17 cellular contexts compared by ENCODE assay signal in the genomic region with DNA sequence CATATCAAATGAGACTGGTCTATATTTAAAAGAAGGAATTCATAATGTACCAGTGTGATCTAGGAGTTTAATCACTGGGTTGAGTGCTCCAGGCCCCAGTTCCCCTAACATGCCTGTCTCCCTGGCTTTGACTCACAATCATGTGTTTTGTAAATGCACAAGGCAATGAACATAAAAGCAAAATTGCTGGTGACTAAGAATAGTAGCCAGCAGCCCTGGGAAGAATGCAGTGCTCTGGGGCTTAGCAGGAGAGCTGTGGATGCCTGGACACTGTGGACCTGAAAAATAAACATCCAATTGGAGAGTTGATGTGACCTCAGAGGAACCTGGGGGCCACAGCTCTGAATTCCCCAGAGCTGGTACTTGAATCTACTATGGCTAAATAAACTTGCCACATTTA. TPM values are rescaled to one million over a fixed set of nuclear protein-coding genes. Genes with fewer than 3 reads are reported as not detected.
DNase-seq lines count a peak whose midpoint lies in the region; ATAC-seq and TF ChIP-seq lines count a peak whose summit lies in the region.
"Had no signal": no experiment of that assay in that cellular context is flagged by ENCODE, and none has a peak within 500 bp of the region (broad histone marks: within the 10 kb centered on the region; RNA-seq: fewer than 3 reads in every experiment).

No MANE protein-coding gene starts in this region.

- H3K36me3 Mint-ChIP-seq in HFFc6 (ENCODE audit: low read depth), result no peaks in the 10 kb centered on the region
- H3K36me3 Mint-ChIP-seq: memory B cell; stimulated activated effector memory CD8-positive, alpha-beta T cell treated with anti-CD3 and anti-CD28 coated beads, Interleukin-12 subunit alpha, Interleukin-12 subunit beta, amount 100 ng/mL, for 72 hours had no signal

- no peak overlapping the region for H3K4me3 ChIP-seq in astrocyte of the spinal cord (ENCODE audit: low read depth, low read length)
- H3K4me3 ChIP-seq in left ventricle myocardium inferior, result no peak overlapping the region
- no peak overlapping the region for H3K4me3 ChIP-seq in BE2C (ENCODE audit: low read depth, low read length)
- H3K4me3 ChIP-seq: pancreas had no signal

- H3K9me3 ChIP-seq in left ventricle myocardium inferior (replicated peaks) (no peaks in the 10 kb centered on the region), BE2C (no peaks in the 10 kb centered on the region)
- H3K9me3 ChIP-seq: pancreas had no signal

- H3K27me3 Mint-ChIP-seq in HFFc6 (ENCODE audit: insufficient read depth), result peaks cover 8% of the 10 kb centered on the region; the same call in 1 of the 2 replicates
- H3K27me3 Mint-ChIP-seq: activated CD4-positive, alpha-beta T cell treated with anti-CD3 and anti-CD28 coated beads, Interleukin-2, amount 10 ng/mL, durations not matched to agents 7 days and 5 days; effector memory CD8-positive, alpha-beta T cell had no signal

- H3K4me1 ChIP-seq in left ventricle myocardium inferior (peaks cover 13% of the 10 kb centered on the region), BE2C (no peaks in the 10 kb centered on the region)
- H3K4me1 ChIP-seq: pancreas had no signal

- DNase-seq in AG08395 (ENCODE audit: low spot score), result peak; percentile 24
- peak; percentile 60 for DNase-seq in HFFc6
- peak; percentile 59 for DNase-seq in astrocyte of the spinal cord (ENCODE audit: low read depth, low spot score)
- DNase-seq in left ventricle myocardium inferior, result no peak
- no peak for DNase-seq in stimulated activated naive CD4-positive, alpha-beta T cell (lab: John Stamatoyannopoulos, UW)
- no peak for DNase-seq in BE2C
- DNase-seq: activated CD4-positive, alpha-beta T cell treated with anti-CD3 and anti-CD28 coated beads, Interleukin-2, amount 10 ng/mL, durations not matched to agents 7 days and 5 days; activated T-cell treated with anti-CD3 and anti-CD28 coated beads, Interleukin-2, amount 50 U/mL, for 48 hours; effector memory CD8-positive, alpha-beta T cell; NCI-H345; pancreas; PC-3 had no signal

- no peak overlapping the region for H3K4me3 Mint-ChIP-seq in HFFc6
- H3K4me3 Mint-ChIP-seq: activated CD4-positive, alpha-beta T cell treated with anti-CD3 and anti-CD28 coated beads, Interleukin-2, amount 10 ng/mL, durations not matched to agents 7 days and 5 days; effector memory CD8-positive, alpha-beta T cell; memory B cell; stimulated activated effector memory CD8-positive, alpha-beta T cell treated with anti-CD3 and anti-CD28 coated beads, Interleukin-12 subunit alpha, Interleukin-12 subunit beta, amount 100 ng/mL, for 72 hours; T-helper 1 cell treated with Interleukin-12 subunit alpha and Interleukin-12 subunit beta and Interleukin-4 antibody, amounts not matched to agents 30 μg/mL and 1 μg/mL, for 36 hours had no signal

- H3K36me3 ChIP-seq in left ventricle myocardium inferior, result no peaks in the 10 kb centered on the region
- H3K36me3 ChIP-seq in BE2C, result no peaks in the 10 kb centered on the region
- H3K36me3 ChIP-seq: pancreas had no signal

- in situ Hi-C loops in astrocyte of the spinal cord (cut with HindIII; ENCODE audit: low sequenced_read_pairs), result no loop called here

- H3K27me3 ChIP-seq in left ventricle myocardium inferior (ENCODE audit: low read depth) (no peaks in the 10 kb centered on the region), BE2C (no peaks in the 10 kb centered on the region)
- H3K27me3 ChIP-seq: pancreas had no signal

- ATAC-seq in GM21528 (IDR thresholded peaks at IDR 0.05; ENCODE audit: low FRiP score, unreplicated experiment) (no peak), GM21825 (IDR thresholded peaks at IDR 0.05; ENCODE audit: unreplicated experiment) (no peak)
- ATAC-seq: effector memory CD8-positive, alpha-beta T cell; pancreas; PC-3; stimulated activated effector memory CD8-positive, alpha-beta T cell treated with anti-CD3 and anti-CD28 coated beads, Interleukin-12 subunit alpha, Interleukin-12 subunit beta, amount 100 ng/mL, for 72 hours had no signal

- no peaks in the 10 kb centered on the region for H3K4me1 Mint-ChIP-seq in HFFc6 (ENCODE audit: low read depth)
- H3K4me1 Mint-ChIP-seq: activated CD4-positive, alpha-beta T cell treated with anti-CD3 and anti-CD28 coated beads, Interleukin-2, amount 10 ng/mL, durations not matched to agents 7 days and 5 days; memory B cell; stimulated activated effector memory CD8-positive, alpha-beta T cell treated with anti-CD3 and anti-CD28 coated beads, Interleukin-12 subunit alpha, Interleukin-12 subunit beta, amount 100 ng/mL, for 72 hours had no signal

- TF ChIP-seq CTCF in HFFc6 (IDR thresholded peaks at IDR 0.05) (no peak), astrocyte of the spinal cord (IDR thresholded peaks at IDR 0.05; ENCODE audit: low read depth, low read length) (no peak), left ventricle myocardium inferior (IDR thresholded peaks at IDR 0.05; ENCODE audit: borderline replicate concordance) (no peak), BE2C (IDR thresholded peaks at IDR 0.05; ENCODE audit: low read depth, low read length) (no peak)

- peak overlapping the region; percentile 55 for H3K27ac ChIP-seq in left ventricle myocardium inferior (replicated peaks)
- H3K27ac ChIP-seq: pancreas had no signal

- H3K27ac Mint-ChIP-seq in HFFc6, result no peak overlapping the region
- H3K27ac Mint-ChIP-seq: activated CD4-positive, alpha-beta T cell treated with anti-CD3 and anti-CD28 coated beads, Interleukin-2, amount 10 ng/mL, durations not matched to agents 7 days and 5 days; effector memory CD8-positive, alpha-beta T cell; memory B cell; stimulated activated effector memory CD8-positive, alpha-beta T cell treated with anti-CD3 and anti-CD28 coated beads, Interleukin-12 subunit alpha, Interleukin-12 subunit beta, amount 100 ng/mL, for 72 hours; T-helper 1 cell treated with Interleukin-12 subunit alpha and Interleukin-12 subunit beta and Interleukin-4 antibody, amounts not matched to agents 30 μg/mL and 1 μg/mL, for 36 hours had no signal

- intact Hi-C loops in left ventricle myocardium inferior (cut with micrococcal nuclease), result no loop called here

- H3K9me3 Mint-ChIP-seq in HFFc6, result no peaks in the 10 kb centered on the region
- H3K9me3 Mint-ChIP-seq: activated CD4-positive, alpha-beta T cell treated with anti-CD3 and anti-CD28 coated beads, Interleukin-2, amount 10 ng/mL, durations not matched to agents 7 days and 5 days; effector memory CD8-positive, alpha-beta T cell; memory B cell; stimulated activated effector memory CD8-positive, alpha-beta T cell treated with anti-CD3 and anti-CD28 coated beads, Interleukin-12 subunit alpha, Interleukin-12 subunit beta, amount 100 ng/mL, for 72 hours; T-helper 1 cell treated with Interleukin-12 subunit alpha and Interleukin-12 subunit beta and Interleukin-4 antibody, amounts not matched to agents 30 μg/mL and 1 μg/mL, for 36 hours had no signal

RNA-seq across cellular contexts. Expression of a gene that starts 50.3 kb away (rescaled TPM):
- not detected for total RNA-seq in HFFc6 (2021; fragmentation: NEBNext Ultra II Directional; extraction: Animal tissue kit (Norgen Biotek cat#: 25700))
- 0.93 TPM for total RNA-seq in left ventricle myocardium inferior
- polyA plus RNA-seq in BE2C (2012; ENCODE audit: insufficient read depth, insufficient read length, low read depth), result not detected
- total RNA-seq: activated CD4-positive, alpha-beta T cell treated with anti-CD3 and anti-CD28 coated beads, Interleukin-2, amount 10 ng/mL, durations not matched to agents 7 days and 5 days; PC-3 had no signal
- polyA plus RNA-seq: pancreas had no signal

Comparison
In these comparisons a context has a peak if more than half of its experiments do, and no peak if none do; other contexts are left out.
1. DNase-seq: peak in AG08395 (single experiment), HFFc6 (single experiment) and astrocyte of the spinal cord (single experiment); none in left ventricle myocardium inferior (single experiment), stimulated activated naive CD4-positive, alpha-beta T cell (0 of 6) and BE2C (single experiment).